31 cellular contexts compared by ENCODE assay signal in the genomic region with DNA sequence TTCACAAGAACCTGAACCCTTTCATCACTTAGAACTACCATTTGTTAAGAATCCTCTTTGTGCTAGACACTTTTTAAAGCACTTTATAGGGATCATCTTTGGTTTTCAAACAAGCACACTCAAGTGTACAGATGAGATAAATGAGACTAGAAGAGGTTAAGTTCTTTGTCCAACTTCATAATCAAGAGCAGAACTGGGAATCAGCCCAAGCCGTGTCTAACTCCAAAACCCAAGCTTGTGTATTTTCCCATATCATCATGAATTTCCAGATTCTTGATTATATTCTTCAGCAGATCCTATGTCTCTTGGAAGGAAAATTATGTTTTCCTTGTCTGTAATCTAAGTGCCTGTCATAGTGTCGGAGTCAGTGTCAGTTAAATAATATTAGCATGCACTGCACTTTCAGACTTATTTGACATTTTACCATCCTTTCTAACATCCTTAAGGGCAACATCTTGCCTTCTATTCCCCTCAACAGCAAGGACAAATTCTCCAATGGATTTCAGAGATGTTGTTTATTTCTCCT.
"Had no signal": no experiment of that assay in that cellular context is flagged by ENCODE, and none has a peak within 500 bp of the region (broad histone marks: within the 10 kb centered on the region; RNA-seq: fewer than 3 reads in every experiment).

No MANE protein-coding gene starts in this region.

- H3K4me3 ChIP-seq: adrenal gland, breast epithelium, cardiac muscle cell, colonic mucosa, dorsolateral prefrontal cortex had no signal

- H3K4me1 Mint-ChIP-seq: activated CD4-positive, alpha-beta T cell treated with anti-CD3 and anti-CD28 coated beads for 36 hours; activated CD4-positive, alpha-beta T cell treated with anti-CD3 and anti-CD28 coated beads, Interleukin-2, amount 10 ng/mL, durations not matched to agents 24 days and 14 days; activated CD8-positive, alpha-beta memory T cell treated with anti-CD3 and anti-CD28 coated beads, Interleukin-2, amount 10 ng/mL, durations not matched to agents 7 days and 5 days had no signal

- H3K4me3 Mint-ChIP-seq: activated CD4-positive, alpha-beta memory T cell treated with anti-CD3 and anti-CD28 coated beads for 36 hours; activated CD4-positive, alpha-beta T cell treated with anti-CD3 and anti-CD28 coated beads for 36 hours; activated CD4-positive, alpha-beta T cell treated with anti-CD3 and anti-CD28 coated beads, Interleukin-2, amount 10 ng/mL, durations not matched to agents 24 days and 14 days; activated CD8-positive, alpha-beta memory T cell treated with anti-CD3 and anti-CD28 coated beads, Interleukin-2, amount 10 ng/mL, durations not matched to agents 7 days and 5 days; activated CD8-positive, alpha-beta T cell treated with anti-CD3 and anti-CD28 coated beads, Interleukin-2, amount 10 ng/mL, durations not matched to agents 7 days and 5 days; activated naive CD8-positive, alpha-beta T cell; brain; dendritic cell treated with granulocyte-macrophage colony-stimulating factor and Interleukin-4, amounts not matched to agents 40 ng/mL and 50 ng/mL, for 4 days; endodermal cell had no signal

- H3K36me3 ChIP-seq: adrenal gland, breast epithelium, cardiac muscle cell, colonic mucosa had no signal

- H3K36me3 Mint-ChIP-seq: activated CD4-positive, alpha-beta memory T cell treated with anti-CD3 and anti-CD28 coated beads for 36 hours; activated CD8-positive, alpha-beta memory T cell treated with anti-CD3 and anti-CD28 coated beads, Interleukin-2, amount 10 ng/mL, durations not matched to agents 7 days and 5 days; activated naive CD8-positive, alpha-beta T cell; brain had no signal

- ATAC-seq: activated CD4-positive, alpha-beta T cell treated with anti-CD3 and anti-CD28 coated beads for 36 hours; activated CD8-positive, alpha-beta memory T cell treated with anti-CD3 and anti-CD28 coated beads, Interleukin-2, amount 10 ng/mL, durations not matched to agents 7 days and 5 days; activated CD8-positive, alpha-beta T cell treated with anti-CD3 and anti-CD28 coated beads, Interleukin-2, amount 10 ng/mL, durations not matched to agents 7 days and 5 days; esophagus mucosa had no signal

- H3K4me1 ChIP-seq: adrenal gland, breast epithelium, colonic mucosa had no signal

- DNase-seq: activated CD4-positive, alpha-beta memory T cell treated with anti-CD3 and anti-CD28 coated beads for 36 hours; activated CD4-positive, alpha-beta T cell treated with anti-CD3 and anti-CD28 coated beads for 36 hours; activated CD4-positive, alpha-beta T cell treated with anti-CD3 and anti-CD28 coated beads, Interleukin-2, amount 10 ng/mL, durations not matched to agents 24 days and 14 days; activated CD4-positive, CD25-positive, alpha-beta regulatory T cell; activated CD4-positive, CD25-positive, alpha-beta regulatory T cell treated with anti-CD3 and anti-CD28 coated beads, Interleukin-2, amount 50 U/mL, for 72 hours; activated CD8-positive, alpha-beta memory T cell treated with anti-CD3 and anti-CD28 coated beads, Interleukin-2, amount 10 ng/mL, durations not matched to agents 7 days and 5 days; activated CD8-positive, alpha-beta memory T cell treated with anti-CD3 and anti-CD28 coated beads, Interleukin-2, amount 50 U/mL, for 4 hours; activated CD8-positive, alpha-beta T cell treated with anti-CD3 and anti-CD28 coated beads, Interleukin-2, amount 10 ng/mL, durations not matched to agents 7 days and 5 days; activated gamma-delta T cell; activated naive CD4-positive, alpha-beta T cell treated with anti-CD3 and anti-CD28 coated beads, Interleukin-2, amount 50 U/mL, for 16 hours; activated naive CD4-positive, alpha-beta T cell treated with Interleukin-2 at 50 U/mL for 16 hours; activated T-cell treated with anti-CD3 and anti-CD28 coated beads, Interleukin-2, amount 50 U/mL, for 1 hour; activated T-cell treated with anti-CD3 and anti-CD28 coated beads, Interleukin-2, amount 50 U/mL, for 48 hours; adrenal gland; amygdala; aorta; central memory CD4-positive, alpha-beta T cell; cerebellar nuclear complex; colonic mucosa; dorsolateral prefrontal cortex; effector memory CD4-positive, alpha-beta T cell; endodermal cell; foreskin fibroblast; head of caudate nucleus; T-helper 2 cell had no signal

- H3K27ac Mint-ChIP-seq: activated CD4-positive, alpha-beta memory T cell treated with anti-CD3 and anti-CD28 coated beads for 36 hours; activated CD4-positive, alpha-beta T cell treated with anti-CD3 and anti-CD28 coated beads for 36 hours; activated CD4-positive, alpha-beta T cell treated with anti-CD3 and anti-CD28 coated beads, Interleukin-2, amount 10 ng/mL, durations not matched to agents 24 days and 14 days; activated CD8-positive, alpha-beta memory T cell treated with anti-CD3 and anti-CD28 coated beads, Interleukin-2, amount 10 ng/mL, durations not matched to agents 7 days and 5 days; activated CD8-positive, alpha-beta T cell treated with anti-CD3 and anti-CD28 coated beads, Interleukin-2, amount 10 ng/mL, durations not matched to agents 7 days and 5 days; activated naive CD8-positive, alpha-beta T cell; dendritic cell treated with granulocyte-macrophage colony-stimulating factor and Interleukin-4, amounts not matched to agents 40 ng/mL and 50 ng/mL, for 4 days; endodermal cell had no signal

- H3K9me3 Mint-ChIP-seq: activated CD4-positive, alpha-beta memory T cell treated with anti-CD3 and anti-CD28 coated beads for 36 hours; activated CD4-positive, alpha-beta T cell treated with anti-CD3 and anti-CD28 coated beads, Interleukin-2, amount 10 ng/mL, durations not matched to agents 24 days and 14 days; brain; dendritic cell treated with granulocyte-macrophage colony-stimulating factor and Interleukin-4, amounts not matched to agents 40 ng/mL and 50 ng/mL, for 4 days; endodermal cell had no signal

- H3K27me3 Mint-ChIP-seq: activated CD4-positive, alpha-beta memory T cell treated with anti-CD3 and anti-CD28 coated beads for 36 hours; activated naive CD8-positive, alpha-beta T cell; brain; dendritic cell treated with granulocyte-macrophage colony-stimulating factor and Interleukin-4, amounts not matched to agents 40 ng/mL and 50 ng/mL, for 4 days had no signal

- H3K27ac ChIP-seq: adrenal gland, breast epithelium, cardiac muscle cell, colonic mucosa, dorsolateral prefrontal cortex had no signal

- H3K27me3 ChIP-seq: adrenal gland, breast epithelium, cardiac muscle cell, colonic mucosa had no signal

- H3K9me3 ChIP-seq: adrenal gland, breast epithelium, colonic mucosa had no signal
